In genomic region chr1:37107153-37107552, GRCh38 we compare ENCODE assay signal across 34 cellular contexts.
"Had no signal": no experiment of that assay in that cellular context is flagged by ENCODE, and none has a peak within 500 bp of the region (broad histone marks: within the 10 kb centered on the region; RNA-seq: fewer than 3 reads in every experiment).

No MANE protein-coding gene starts in this region.

- H3K27ac Mint-ChIP-seq: activated B cell treated with CpG ODN at 0.5 μM for 24 hours; activated CD4-positive, alpha-beta memory T cell treated with anti-CD3 and anti-CD28 coated beads for 36 hours; activated CD4-positive, alpha-beta T cell treated with anti-CD3 and anti-CD28 coated beads, Interleukin-2, amount 10 ng/mL, durations not matched to agents 24 days and 14 days; activated CD8-positive, alpha-beta T cell treated with anti-CD3 and anti-CD28 coated beads for 36 hours; activated naive CD4-positive, alpha-beta T cell treated with anti-CD3 and anti-CD28 coated beads for 36 hours; activated naive CD4-positive, alpha-beta T cell treated with anti-CD3 and anti-CD28 coated beads, Interleukin-2, amount 50 U/mL, for 72 hours; activated naive CD8-positive, alpha-beta T cell treated with anti-CD3 and anti-CD28 coated beads for 36 hours; activated T-cell treated with anti-CD3 and anti-CD28 coated beads, Interleukin-2, amount 50 U/mL, for 72 hours; activated T-helper 1 cell treated with anti-CD3 and anti-CD28 coated beads, Interleukin-12 subunit alpha, Interleukin-12 subunit beta, Interleukin-2, Interleukin-4 antibody, amounts not matched to agents 30 ng/mL and 10 ng/mL and 1 ng/mL, durations not matched to agents 14 hours and 24 hours and 36 hours; activated T-helper 17 cell treated with anti-CD3 and anti-CD28 coated beads, Interleukin-2, amount 50 U/mL, for 72 hours; brain; T-helper 1 cell treated with Interleukin-12 subunit alpha and Interleukin-12 subunit beta and Interleukin-4 antibody, amounts not matched to agents 30 μg/mL and 1 μg/mL, for 36 hours; T-helper 2 cell treated with Interferon-gamma antibody and Interleukin-4, amounts not matched to agents 5 μg/mL and 100 μg/mL, for 36 hours had no signal

- H3K4me1 ChIP-seq: ascending aorta had no signal

- H3K9me3 ChIP-seq: ascending aorta had no signal

- H3K9me3 Mint-ChIP-seq: activated B cell treated with CpG ODN at 0.5 μM for 24 hours; activated CD4-positive, alpha-beta memory T cell treated with anti-CD3 and anti-CD28 coated beads for 36 hours; activated CD4-positive, alpha-beta T cell treated with anti-CD3 and anti-CD28 coated beads, Interleukin-2, amount 10 ng/mL, durations not matched to agents 24 days and 14 days; activated CD8-positive, alpha-beta T cell treated with anti-CD3 and anti-CD28 coated beads for 36 hours; activated naive CD4-positive, alpha-beta T cell treated with anti-CD3 and anti-CD28 coated beads for 36 hours; activated naive CD4-positive, alpha-beta T cell treated with anti-CD3 and anti-CD28 coated beads, Interleukin-2, amount 50 U/mL, for 72 hours; activated naive CD8-positive, alpha-beta T cell treated with anti-CD3 and anti-CD28 coated beads for 36 hours; activated T-cell treated with anti-CD3 and anti-CD28 coated beads, Interleukin-2, amount 50 U/mL, for 4 hours; activated T-cell treated with anti-CD3 and anti-CD28 coated beads, Interleukin-2, amount 50 U/mL, for 72 hours; activated T-helper 1 cell treated with anti-CD3 and anti-CD28 coated beads, Interleukin-12 subunit alpha, Interleukin-12 subunit beta, Interleukin-2, Interleukin-4 antibody, amounts not matched to agents 30 ng/mL and 10 ng/mL and 1 ng/mL, durations not matched to agents 14 hours and 24 hours and 36 hours; central memory CD8-positive, alpha-beta T cell; T-helper 1 cell treated with Interleukin-12 subunit alpha and Interleukin-12 subunit beta and Interleukin-4 antibody, amounts not matched to agents 30 μg/mL and 1 μg/mL, for 36 hours; T-helper 2 cell treated with Interferon-gamma antibody and Interleukin-4, amounts not matched to agents 5 μg/mL and 100 μg/mL, for 36 hours had no signal

- H3K27me3 ChIP-seq: ascending aorta had no signal

- H3K27ac ChIP-seq: ascending aorta, cardiac muscle cell, VCaP had no signal

- DNase-seq: activated B cell treated with CpG ODN at 0.5 μM for 24 hours; activated CD4-positive, alpha-beta memory T cell treated with anti-CD3 and anti-CD28 coated beads for 36 hours; activated CD4-positive, alpha-beta T cell treated with anti-CD3 and anti-CD28 coated beads for 4 hours; activated CD4-positive, alpha-beta T cell treated with anti-CD3 and anti-CD28 coated beads, Interleukin-2, amount 10 ng/mL, durations not matched to agents 24 days and 14 days; activated CD4-positive, alpha-beta T cell treated with anti-CD3 and anti-CD28 coated beads, Interleukin-2, amount 50 U/mL, for 1 hour; activated CD4-positive, alpha-beta T cell treated with anti-CD3 and anti-CD28 coated beads, Interleukin-2, amount 50 U/mL, for 4 hours; activated CD4-positive, CD25-positive, alpha-beta regulatory T cell treated with anti-CD3 and anti-CD28 coated beads, Interleukin-2, amount 50 U/mL, for 72 hours; activated CD8-positive, alpha-beta memory T cell treated with anti-CD3 and anti-CD28 coated beads, Interleukin-2, amount 50 U/mL, for 4 hours; activated CD8-positive, alpha-beta T cell treated with anti-CD3 and anti-CD28 coated beads for 36 hours; activated effector memory CD4-positive, alpha-beta T cell treated with anti-CD3 and anti-CD28 coated beads, Interleukin-2, amount 50 U/mL, for 16 hours; activated gamma-delta T cell treated with Interleukin-2 at 50 U/mL for 16 hours; activated naive CD4-positive, alpha-beta T cell; activated naive CD4-positive, alpha-beta T cell treated with anti-CD3 and anti-CD28 coated beads for 36 hours; activated naive CD4-positive, alpha-beta T cell treated with anti-CD3 and anti-CD28 coated beads, Interleukin-2, amount 50 U/mL, for 16 hours; activated naive CD8-positive, alpha-beta T cell treated with anti-CD3 and anti-CD28 coated beads for 36 hours; activated T-cell treated with anti-CD3 and anti-CD28 coated beads for 4 hours; activated T-cell treated with anti-CD3 and anti-CD28 coated beads, Interleukin-2, amount 50 U/mL, for 1 hour; activated T-cell treated with anti-CD3 and anti-CD28 coated beads, Interleukin-2, amount 50 U/mL, for 4 hours; activated T-cell treated with anti-CD3 and anti-CD28 coated beads, Interleukin-2, amount 50 U/mL, for 72 hours; amygdala; anterior cingulate cortex; cerebellar nuclear complex; T-helper 2 cell; T-helper 9 cell had no signal

- H3K27me3 Mint-ChIP-seq: activated CD4-positive, alpha-beta T cell treated with anti-CD3 and anti-CD28 coated beads, Interleukin-2, amount 10 ng/mL, durations not matched to agents 24 days and 14 days; activated naive CD8-positive, alpha-beta T cell treated with anti-CD3 and anti-CD28 coated beads for 36 hours had no signal

- H3K4me3 Mint-ChIP-seq: activated B cell treated with CpG ODN at 0.5 μM for 24 hours; activated CD4-positive, alpha-beta memory T cell treated with anti-CD3 and anti-CD28 coated beads for 36 hours; activated CD4-positive, alpha-beta T cell treated with anti-CD3 and anti-CD28 coated beads, Interleukin-2, amount 10 ng/mL, durations not matched to agents 24 days and 14 days; activated CD8-positive, alpha-beta T cell treated with anti-CD3 and anti-CD28 coated beads for 36 hours; activated naive CD4-positive, alpha-beta T cell treated with anti-CD3 and anti-CD28 coated beads for 36 hours; activated naive CD8-positive, alpha-beta T cell treated with anti-CD3 and anti-CD28 coated beads for 36 hours; activated T-cell treated with anti-CD3 and anti-CD28 coated beads, Interleukin-2, amount 50 U/mL, for 4 hours; activated T-cell treated with anti-CD3 and anti-CD28 coated beads, Interleukin-2, amount 50 U/mL, for 72 hours; activated T-helper 1 cell treated with anti-CD3 and anti-CD28 coated beads, Interleukin-12 subunit alpha, Interleukin-12 subunit beta, Interleukin-2, Interleukin-4 antibody, amounts not matched to agents 30 ng/mL and 10 ng/mL and 1 ng/mL, durations not matched to agents 14 hours and 24 hours and 36 hours; activated T-helper 17 cell treated with anti-CD3 and anti-CD28 coated beads, Interleukin-2, amount 50 U/mL, for 72 hours; brain; central memory CD8-positive, alpha-beta T cell; T-helper 1 cell treated with Interleukin-12 subunit alpha and Interleukin-12 subunit beta and Interleukin-4 antibody, amounts not matched to agents 30 μg/mL and 1 μg/mL, for 36 hours; T-helper 2 cell treated with Interferon-gamma antibody and Interleukin-4, amounts not matched to agents 5 μg/mL and 100 μg/mL, for 36 hours had no signal

- H3K4me1 Mint-ChIP-seq: activated B cell treated with CpG ODN at 0.5 μM for 24 hours; activated CD4-positive, alpha-beta T cell treated with anti-CD3 and anti-CD28 coated beads, Interleukin-2, amount 10 ng/mL, durations not matched to agents 24 days and 14 days; activated naive CD8-positive, alpha-beta T cell treated with anti-CD3 and anti-CD28 coated beads for 36 hours; activated T-helper 17 cell treated with anti-CD3 and anti-CD28 coated beads, Interleukin-2, amount 50 U/mL, for 72 hours; brain; central memory CD8-positive, alpha-beta T cell had no signal

- H3K36me3 Mint-ChIP-seq: activated CD4-positive, alpha-beta memory T cell treated with anti-CD3 and anti-CD28 coated beads for 36 hours; activated naive CD4-positive, alpha-beta T cell treated with anti-CD3 and anti-CD28 coated beads, Interleukin-2, amount 50 U/mL, for 72 hours; activated naive CD8-positive, alpha-beta T cell treated with anti-CD3 and anti-CD28 coated beads for 36 hours; brain had no signal

- H3K4me3 ChIP-seq: ascending aorta, cardiac muscle cell had no signal

- H3K36me3 ChIP-seq: ascending aorta, cardiac muscle cell had no signal
